Comparison of ENCODE assay signal across 8 cellular contexts in genomic region chr11:36744375-36745168, GRCh38.
DNase-seq lines count a peak whose midpoint lies in the region; ATAC-seq and TF ChIP-seq lines count a peak whose summit lies in the region.

No MANE protein-coding gene starts in this region.

- H3K27ac Mint-ChIP-seq in activated T-helper 17 cell treated with anti-CD3 and anti-CD28 coated beads, Interleukin-2, amount 50 U/mL, for 72 hours, result no peak overlapping the region

- H3K9me3 ChIP-seq in Panc1 (ENCODE audit: control insufficient read depth, insufficient read depth, low read depth, low read length), result no peaks in the 10 kb centered on the region
- H3K9me3 ChIP-seq in gastroesophageal sphincter, result no peaks in the 10 kb centered on the region
- H3K9me3 ChIP-seq in ovary, result no peaks in the 10 kb centered on the region
- no peaks in the 10 kb centered on the region for H3K9me3 ChIP-seq in upper lobe of right lung

- POLR2A ChIA-PET in Panc1 (lab: Charles Lee), result no interaction called here

- H3K4me3 ChIP-seq in Panc1 (ENCODE audit: low read depth in 2 of 2, low read length in 2 of 2) (no peak overlapping the region), gastroesophageal sphincter (no peak overlapping the region), ovary (no peak overlapping the region), upper lobe of right lung (no peak overlapping the region)

- no peak overlapping the region for H3K4me3 Mint-ChIP-seq in activated T-helper 17 cell treated with anti-CD3 and anti-CD28 coated beads, Interleukin-2, amount 50 U/mL, for 72 hours

- in situ Hi-C loops in Panc1 (cut with HindIII; ENCODE audit: low pct_unique_long_range_greater_than_20kb, low sequenced_read_pairs), result no loop called here

- peak; percentile 81 for ATAC-seq in Panc1
- ATAC-seq in activated T-helper 17 cell treated with anti-CD3 and anti-CD28 coated beads, Interleukin-2, amount 50 U/mL, for 72 hours (replicated peaks), result peak; percentile 50
- peak; percentile 44 for ATAC-seq in gastroesophageal sphincter
- ATAC-seq in upper lobe of right lung, result peak; percentile 81
- ATAC-seq in HG03095 (IDR thresholded peaks at IDR 0.05; ENCODE audit: unreplicated experiment), result no peak

- peak; percentile 76 for DNase-seq in ELR (ENCODE audit: low read depth)
- DNase-seq in HK-2 (ENCODE audit: unreplicated experiment), result peak; percentile 39
- DNase-seq in Panc1 (ENCODE audit: low read depth, low spot score), result peak; percentile 35
- peak; percentile 28 to 71 (median 52) for DNase-seq in ovary
- peak; percentile 80 for DNase-seq in upper lobe of right lung

- WGBS in gastroesophageal sphincter (ENCODE audit: low coverage in 1 of 2), 2 donors, result 21 to 38% methylated on average over 5 to 11 of the region's 11 CpGs
- 23 to 30% (median 28%) methylated on average over 11 of the region's 11 CpGs for WGBS in ovary, 3 donors

- no peaks in the 10 kb centered on the region for H3K36me3 Mint-ChIP-seq in activated T-helper 17 cell treated with anti-CD3 and anti-CD28 coated beads, Interleukin-2, amount 50 U/mL, for 72 hours (ENCODE audit: low read depth)

- intact Hi-C loops in Panc1 (cut with micrococcal nuclease; ENCODE audit: unreplicated experiment), result loop anchor here (5.0 kb wide), 1 partner anchor 122 kb away; no protein-coding TSS in a partner anchor
- intact Hi-C loops in ovary (cut with DNase I), result loop anchor here in 3 of 4 donors (5.0 to 10.0 kb wide), 2 partner anchors 42 to 180 kb away; partner anchors contain the start of gene RAG1 (in 3 of the 3)
- intact Hi-C loops in upper lobe of right lung (cut with DNase I), result no loop called here

- TF ChIP-seq POLR2A in gastroesophageal sphincter (IDR thresholded peaks at IDR 0.05) (no peak), ovary (IDR thresholded peaks at IDR 0.05) (no peak)

- no TSS peak for BruUV-seq in Panc1 (replicated peaks; lab: Mats Ljungman, UMichigan)

- H3K36me3 ChIP-seq in Panc1 (ENCODE audit: control insufficient read depth, insufficient read depth, low read length) (no peaks in the 10 kb centered on the region), gastroesophageal sphincter (no peaks in the 10 kb centered on the region), ovary (no peaks in the 10 kb centered on the region), upper lobe of right lung (no peaks in the 10 kb centered on the region)

- H3K27me3 Mint-ChIP-seq in activated T-helper 17 cell treated with anti-CD3 and anti-CD28 coated beads, Interleukin-2, amount 50 U/mL, for 72 hours, result peaks cover 27% of the 10 kb centered on the region

- H3K27ac ChIP-seq in Panc1 (ENCODE audit: low read length) (no peak overlapping the region), gastroesophageal sphincter (no peak overlapping the region), ovary (no peak overlapping the region), upper lobe of right lung (no peak overlapping the region)

- peak; percentile 89 for TF ChIP-seq CTCF in Panc1 (IDR thresholded peaks at IDR 0.05)
- TF ChIP-seq CTCF in gastroesophageal sphincter (IDR thresholded peaks at IDR 0.05), result peak; percentile 41 to 71 (median 50)
- TF ChIP-seq CTCF in ovary (IDR thresholded peaks at IDR 0.05), result no peak
- peak; percentile 78 for TF ChIP-seq CTCF in upper lobe of right lung (IDR thresholded peaks at IDR 0.05)

- H3K4me1 ChIP-seq in Panc1 (ENCODE audit: control insufficient read depth, insufficient read depth, low read length) (no peaks in the 10 kb centered on the region), gastroesophageal sphincter (peaks cover 0 to 6% (median 0%) of the 10 kb centered on the region in 3 donors), ovary (ENCODE audit: insufficient read depth) (no peaks in the 10 kb centered on the region), upper lobe of right lung (no peaks in the 10 kb centered on the region)

- TF ChIP-seq EP300 in gastroesophageal sphincter (IDR thresholded peaks at IDR 0.05) (no peak), ovary (IDR thresholded peaks at IDR 0.05) (no peak)

- no peaks in the 10 kb centered on the region for H3K9me3 Mint-ChIP-seq in activated T-helper 17 cell treated with anti-CD3 and anti-CD28 coated beads, Interleukin-2, amount 50 U/mL, for 72 hours

- H3K4me1 Mint-ChIP-seq in activated T-helper 17 cell treated with anti-CD3 and anti-CD28 coated beads, Interleukin-2, amount 50 U/mL, for 72 hours, result no peaks in the 10 kb centered on the region

- CTCF ChIA-PET in Panc1 (lab: Charles Lee), result interaction anchor here (0.7 to 0.9 kb wide), 3 partner anchors 42 to 180 kb away, joined by 3 to 5 read pairs (median 4); no protein-coding TSS in a partner anchor

- H3K27me3 ChIP-seq in Panc1 (ENCODE audit: control insufficient read depth, insufficient read depth, low read length) (no peaks in the 10 kb centered on the region), gastroesophageal sphincter (no peaks in the 10 kb centered on the region), ovary (no peaks in the 10 kb centered on the region), upper lobe of right lung (peaks cover 18% of the 10 kb centered on the region)

Comparison
In these comparisons a context has a peak if more than half of its experiments do, and no peak if none do; other contexts are left out.
1. CTCF ChIP-seq: peak in Panc1 (single experiment), gastroesophageal sphincter (4 of 4) and upper lobe of right lung (single experiment); none in ovary (0 of 3).
2. Peak in every context shown above with its lines, with median percentiles within 50 percentile points of each other: DNase-seq.